In the genomic region with DNA sequence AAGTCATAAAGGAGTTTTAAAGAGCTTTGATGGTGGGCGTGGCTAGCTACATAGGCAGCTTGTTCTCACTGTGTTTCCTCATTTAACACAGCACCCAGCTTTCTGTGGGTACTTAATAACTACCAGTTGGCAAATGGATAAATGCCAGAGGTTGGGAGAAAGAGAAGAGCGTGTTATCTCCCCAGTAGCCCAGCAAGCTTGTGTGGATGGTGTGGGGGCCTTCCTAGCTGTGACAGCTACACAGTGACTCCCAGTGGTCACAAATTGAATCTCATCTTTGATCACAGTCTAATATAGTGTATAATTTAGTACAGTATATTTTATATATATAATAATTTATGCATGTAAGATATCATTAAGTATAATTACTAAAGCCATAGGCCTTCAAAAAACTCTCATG, we compare ENCODE assay signal across 8 cellular contexts.
DNase-seq lines count a peak whose midpoint lies in the region; ATAC-seq and TF ChIP-seq lines count a peak whose summit lies in the region.

No MANE protein-coding gene starts in this region.

- H3K4me3 Mint-ChIP-seq in chondrocyte (ENCODE audit: unreplicated experiment), result no peak overlapping the region
- H3K4me3 Mint-ChIP-seq in mesothelial cell of epicardium, result no peak overlapping the region
- no peak overlapping the region for H3K4me3 Mint-ChIP-seq in T-helper 2 cell treated with Interferon-gamma antibody and Interleukin-4, amounts not matched to agents 5 μg/mL and 100 μg/mL, for 36 hours

- H3K27ac Mint-ChIP-seq in chondrocyte (ENCODE audit: unreplicated experiment) (peak overlapping the region; percentile 10), mesothelial cell of epicardium (no peak overlapping the region)
- no peak overlapping the region for H3K27ac Mint-ChIP-seq in T-helper 2 cell treated with Interferon-gamma antibody and Interleukin-4, amounts not matched to agents 5 μg/mL and 100 μg/mL, for 36 hours

- H3K4me1 Mint-ChIP-seq in chondrocyte (ENCODE audit: low read depth) (peaks cover 8% of the 10 kb centered on the region), mesothelial cell of epicardium (peaks cover 22% of the 10 kb centered on the region)
- no peaks in the 10 kb centered on the region for H3K4me1 Mint-ChIP-seq in T-helper 2 cell treated with Interferon-gamma antibody and Interleukin-4, amounts not matched to agents 5 μg/mL and 100 μg/mL, for 36 hours (ENCODE audit: low read depth)

- H3K9me3 Mint-ChIP-seq in chondrocyte (ENCODE audit: low read depth), result no peaks in the 10 kb centered on the region
- no peaks in the 10 kb centered on the region for H3K9me3 Mint-ChIP-seq in mesothelial cell of epicardium
- no peaks in the 10 kb centered on the region for H3K9me3 Mint-ChIP-seq in T-helper 2 cell treated with Interferon-gamma antibody and Interleukin-4, amounts not matched to agents 5 μg/mL and 100 μg/mL, for 36 hours

- peak; percentile 98 for TF ChIP-seq CTCF in chondrocyte (IDR thresholded peaks at IDR 0.05)
- TF ChIP-seq CTCF in mesothelial cell of epicardium (IDR thresholded peaks at IDR 0.05; ENCODE audit: unreplicated experiment), result peak; percentile 63

- H3K36me3 Mint-ChIP-seq in chondrocyte (ENCODE audit: low read depth), result no peaks in the 10 kb centered on the region
- H3K36me3 Mint-ChIP-seq in mesothelial cell of epicardium, result no peaks in the 10 kb centered on the region
- H3K36me3 Mint-ChIP-seq in T-helper 2 cell treated with Interferon-gamma antibody and Interleukin-4, amounts not matched to agents 5 μg/mL and 100 μg/mL, for 36 hours (ENCODE audit: low read depth), result no peaks in the 10 kb centered on the region

- peak; percentile 61 for DNase-seq in DMS53 (lab: John Stamatoyannopoulos, UW)
- DNase-seq in NCI-H446 (lab: John Stamatoyannopoulos, UW), result peak; percentile 45 to 62
- no peak for DNase-seq in chondrocyte (ENCODE audit: low spot score)
- DNase-seq in mesothelial cell of epicardium (ENCODE audit: low spot score in 2 of 2, unreplicated experiment in 2 of 2), result no peak
- no peak for DNase-seq in activated CD8-positive, alpha-beta memory T cell treated with anti-CD3 and anti-CD28 coated beads for 24 hours
- no peak for DNase-seq in T-helper 2 cell treated with Interferon-gamma antibody and Interleukin-4, amounts not matched to agents 5 μg/mL and 100 μg/mL, for 36 hours (ENCODE audit: low spot score)
- DNase-seq in posterior vena cava (ENCODE audit: low spot score), result no peak

- intact Hi-C loops in posterior vena cava (cut with DNase I), result no loop called here

- peak; percentile 69 for ATAC-seq in HG02678 (IDR thresholded peaks at IDR 0.05; ENCODE audit: unreplicated experiment)

- H3K27me3 Mint-ChIP-seq in chondrocyte (ENCODE audit: low read depth), result peaks cover 3% of the 10 kb centered on the region
- H3K27me3 Mint-ChIP-seq in mesothelial cell of epicardium (ENCODE audit: low read depth), result no peaks in the 10 kb centered on the region
- no peaks in the 10 kb centered on the region for H3K27me3 Mint-ChIP-seq in T-helper 2 cell treated with Interferon-gamma antibody and Interleukin-4, amounts not matched to agents 5 μg/mL and 100 μg/mL, for 36 hours (ENCODE audit: low read depth)

Comparison
In these comparisons a context has a peak if more than half of its experiments do, and no peak if none do; other contexts are left out.
1. DNase-seq: peak in DMS53 (single experiment) and NCI-H446 (2 of 2); none in chondrocyte (single experiment), mesothelial cell of epicardium (0 of 2), activated CD8-positive, alpha-beta memory T cell treated with anti-CD3 and anti-CD28 coated beads for 24 hours (single experiment), T-helper 2 cell treated with Interferon-gamma antibody and Interleukin-4, amounts not matched to agents 5 μg/mL and 100 μg/mL, for 36 hours (single experiment) and posterior vena cava (single experiment).